ENCODE assay signal across 12 cellular contexts in genomic region chr17:58639681-58640080, GRCh38. TPM values are rescaled to one million over a fixed set of nuclear protein-coding genes. Genes with fewer than 3 reads are reported as not detected.
"Had no signal": no experiment of that assay in that cellular context is flagged by ENCODE, and none has a peak within 500 bp of the region (broad histone marks: within the 10 kb centered on the region; RNA-seq: fewer than 3 reads in every experiment).

No MANE protein-coding gene starts in this region.

- H3K4me1 ChIP-seq: HAP-1 had no signal

- H3K4me3 ChIP-seq: GM23248, GM23338, HAP-1 had no signal

- H2AFZ ChIP-seq: GM23248, GM23338 had no signal

- FAIRE-seq: H1, H54 had no signal

- H3K9ac ChIP-seq: GM23248 had no signal

- H3K4me2 ChIP-seq: GM23338 had no signal

- ATAC-seq: GM23338, HCT116 had no signal

- H3K9me3 ChIP-seq: HAP-1 had no signal

- H3K36me3 ChIP-seq: HAP-1 had no signal

- H3K27ac ChIP-seq: GM23248 had no signal

- DNase-seq: GM23248, GOT3, H7, H9, HCEC 1CT, HFFc6 had no signal

RNA-seq across cellular contexts. Expression of gene TEX14, which starts 52.2 kb away (rescaled TPM):
- total RNA-seq: GM23248, H4 had no signal
